In the genomic region with DNA sequence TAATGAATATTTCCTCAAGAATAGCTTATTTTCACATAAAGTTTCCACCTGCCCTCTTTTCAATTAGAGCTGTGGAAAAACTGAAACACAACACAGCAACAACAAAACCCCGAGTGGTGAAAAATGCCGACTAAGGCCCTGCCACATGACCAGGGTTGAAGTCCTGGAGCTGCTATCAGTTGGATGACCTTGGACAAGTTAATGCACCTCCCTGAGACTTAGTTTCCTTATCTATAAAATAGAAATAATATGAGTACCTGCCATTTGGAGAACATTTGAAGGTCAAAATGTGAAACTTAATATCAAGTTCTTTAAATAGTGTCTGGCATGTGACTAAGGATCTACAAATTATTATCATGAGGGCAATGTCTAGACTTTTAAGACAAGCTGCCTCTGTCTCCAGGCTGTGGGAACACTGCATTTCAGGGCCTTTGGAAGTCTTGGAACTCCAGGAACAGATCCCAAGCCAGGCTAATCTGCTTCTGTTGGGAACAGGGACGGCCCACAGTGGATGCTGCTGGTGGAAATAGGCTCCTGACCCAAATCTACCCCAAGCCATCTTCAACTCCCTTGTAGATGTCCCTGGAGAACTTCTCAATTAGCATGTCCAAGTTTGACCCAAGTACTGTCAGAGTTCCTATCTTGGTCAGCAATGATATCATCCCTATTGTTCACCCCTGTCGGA, we compare ENCODE assay signal across 1 cellular context.
TF ChIP-seq lines count a peak whose summit lies in the region.

No MANE protein-coding gene starts in this region.

TF ChIP-seq in IMR-90, 13 proteins besides CTCF, POLR2A, EP300 and RAD21:
- TF ChIP-seq RCOR1 (IDR thresholded peaks at IDR 0.05; ENCODE audit: insufficient replicate concordance, low read length) (no peak), NFE2L2 (IDR thresholded peaks at IDR 0.05; ENCODE audit: low read depth, low read length) (no peak), CEBPB (IDR thresholded peaks at IDR 0.05; ENCODE audit: low read depth, low read length) (no peak), MAZ (IDR thresholded peaks at IDR 0.05; ENCODE audit: borderline replicate concordance, low read depth, low read length) (no peak)
- TF ChIP-seq, protein P1, sequence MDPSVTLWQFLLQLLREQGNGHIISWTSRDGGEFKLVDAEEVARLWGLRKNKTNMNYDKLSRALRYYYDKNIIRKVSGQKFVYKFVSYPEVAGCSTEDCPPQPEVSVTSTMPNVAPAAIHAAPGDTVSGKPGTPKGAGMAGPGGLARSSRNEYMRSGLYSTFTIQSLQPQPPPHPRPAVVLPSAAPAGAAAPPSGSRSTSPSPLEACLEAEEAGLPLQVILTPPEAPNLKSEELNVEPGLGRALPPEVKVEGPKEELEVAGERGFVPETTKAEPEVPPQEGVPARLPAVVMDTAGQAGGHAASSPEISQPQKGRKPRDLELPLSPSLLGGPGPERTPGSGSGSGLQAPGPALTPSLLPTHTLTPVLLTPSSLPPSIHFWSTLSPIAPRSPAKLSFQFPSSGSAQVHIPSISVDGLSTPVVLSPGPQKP (IDR thresholded peaks at IDR 0.05; ENCODE audit: borderline replicate concordance, low read depth, low read length) = no peak
